In the genomic region with DNA sequence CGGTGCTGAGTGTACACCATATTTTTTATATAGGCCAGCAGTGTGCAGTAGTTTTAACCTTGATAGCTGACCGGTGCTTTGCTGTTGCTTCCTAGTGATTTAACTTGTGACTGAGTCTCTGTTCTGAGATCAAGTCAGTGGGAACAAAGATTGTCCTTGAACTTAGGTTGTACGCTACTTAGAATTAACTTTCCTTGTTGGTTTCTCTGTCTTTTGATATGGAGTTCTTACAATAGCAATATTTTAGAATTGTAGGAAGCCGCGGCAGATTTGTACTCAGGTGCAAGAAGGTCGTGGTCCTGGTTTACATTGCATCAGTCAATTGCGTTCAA, we compare ENCODE assay signal across 8 cellular contexts. TPM values are rescaled to one million over a fixed set of nuclear protein-coding genes. Genes with fewer than 3 reads are reported as not detected.
DNase-seq lines count a peak whose midpoint lies in the region; ATAC-seq, FAIRE-seq and TF ChIP-seq lines count a peak whose summit lies in the region.

No MANE protein-coding gene starts in this region.

- intact Hi-C loops in A673 (cut with micrococcal nuclease; ENCODE audit: unreplicated experiment): loop anchor here (5.0 kb wide), 1 partner anchor 55 kb away; the partner anchor contains the start of gene DDX50
- intact Hi-C loops in sciatic nerve (cut with DNase I): no loop called here

- H3K27ac ChIP-seq in A673 (ENCODE audit: low read depth, low read length, poor library complexity, severe bottlenecking) (peak overlapping the region; percentile 86), HL-60 (replicated peaks) (peak overlapping the region; percentile 93), mucosa of rectum (ENCODE audit: low read depth in 2 of 2, low read length in 2 of 2) (peak overlapping the region; percentile 90 to 95)

- peak overlapping the region; percentile 83 to 89 for H3K9ac ChIP-seq in mucosa of rectum (ENCODE audit: low read depth in 1 of 2, low read length in 2 of 2)

- ATAC-seq in sciatic nerve (no peak), HG02763 (IDR thresholded peaks at IDR 0.05; ENCODE audit: unreplicated experiment) (no peak)

- no peaks in the 10 kb centered on the region for H3K27me3 ChIP-seq in A673 (replicated peaks; ENCODE audit: insufficient read depth, low read depth, low read length, poor library complexity)
- no peaks in the 10 kb centered on the region for H3K27me3 ChIP-seq in HL-60 (ENCODE audit: insufficient read depth, poor library complexity, severe bottlenecking)
- H3K27me3 ChIP-seq in bronchial epithelial cell (ENCODE audit: control insufficient read depth, insufficient read depth, low read length): no peaks in the 10 kb centered on the region
- H3K27me3 ChIP-seq in mucosa of rectum (ENCODE audit: control insufficient read depth in 2 of 2, insufficient read depth in 2 of 2, low read length in 2 of 2): no peaks in the 10 kb centered on the region

- H3K9me3 ChIP-seq in A673 (ENCODE audit: low read depth, low read length, poor library complexity, severe bottlenecking): no peaks in the 10 kb centered on the region
- no peaks in the 10 kb centered on the region for H3K9me3 ChIP-seq in mucosa of rectum (ENCODE audit: control insufficient read depth in 2 of 2, low read length in 2 of 2)

- CTCF ChIA-PET in A673 (lab: Charles Lee): no interaction called here

- POLR2A ChIA-PET in A673 (lab: Charles Lee; ENCODE audit: low non-redundant PET): no interaction called here

- no peak for DNase-seq in A673 (ENCODE audit: low spot score)
- DNase-seq in HL-60 (ENCODE audit: low read depth in 1 of 2, low spot score in 1 of 2): no peak
- no peak for DNase-seq in bronchial epithelial cell (ENCODE audit: low read depth)
- DNase-seq in sciatic nerve (ENCODE audit: low spot score): no peak
- no peak for DNase-seq in retina
- no peak for DNase-seq in 8988T

- TF ChIP-seq CTCF in A673 (conservative IDR thresholded peaks at IDR 0.05; ENCODE audit: low read depth, low read length) (no peak), HL-60 (IDR thresholded peaks at IDR 0.05; ENCODE audit: insufficient read depth, low read length) (no peak), bronchial epithelial cell (IDR thresholded peaks at IDR 0.05; ENCODE audit: insufficient read depth, low read length, severe bottlenecking) (no peak)

- H3K4me3 ChIP-seq in A673 (ENCODE audit: low read depth, low read length, poor library complexity, severe bottlenecking) (peak overlapping the region; percentile 74), HL-60 (replicated peaks; ENCODE audit: insufficient read depth, low read length) (peak overlapping the region; percentile 96), bronchial epithelial cell (ENCODE audit: low read depth, low read length) (peak overlapping the region; percentile 100), mucosa of rectum (ENCODE audit: low read length in 2 of 2) (peak overlapping the region; percentile 98)

- peaks cover 33% of the 10 kb centered on the region for H3K36me3 ChIP-seq in A673 (ENCODE audit: insufficient read depth, low read length, poor library complexity, severe bottlenecking)
- H3K36me3 ChIP-seq in bronchial epithelial cell (ENCODE audit: control insufficient read depth, insufficient read depth, low read length): peaks cover 1% of the 10 kb centered on the region
- peaks cover 12 to 17% of the 10 kb centered on the region in 2 donors for H3K36me3 ChIP-seq in mucosa of rectum (ENCODE audit: control insufficient read depth in 2 of 2, insufficient read depth in 2 of 2, low read length in 2 of 2)

- no peak for FAIRE-seq in bronchial epithelial cell (lab: Jason Lieb, UNC)

- BruUV-seq in A673 (replicated peaks; lab: Mats Ljungman, UMichigan): no TSS peak

- H3K4me1 ChIP-seq in A673 (ENCODE audit: insufficient read depth, low read length, poor library complexity, severe bottlenecking) (no peaks in the 10 kb centered on the region), mucosa of rectum (ENCODE audit: control insufficient read depth in 2 of 2, insufficient read depth in 2 of 2, low read length in 2 of 2) (peaks cover 0 to 7% of the 10 kb centered on the region in 2 donors)

RNA-seq across cellular contexts. Expression of gene DDX21, which starts 1.3 kb away (rescaled TPM):
- total RNA-seq in A673 (2021) (154 and 188 TPM in 2 replicates), bronchial epithelial cell (148 and 193 TPM in 2 replicates), sciatic nerve (41.0 TPM)

RNA-seq across cellular contexts. Expression of gene KIFBP, which starts 31.4 kb away (rescaled TPM):
- 40.5 and 42.8 TPM in 2 replicates for total RNA-seq in A673 (2021)
- total RNA-seq in bronchial epithelial cell: 11.8 and 18.6 TPM in 2 replicates
- total RNA-seq in sciatic nerve: 30.4 TPM

RNA-seq across cellular contexts. Expression of gene DDX50, which starts 56.1 kb away (rescaled TPM):
- total RNA-seq in A673 (2021): 46.1 and 50.1 TPM in 2 replicates
- total RNA-seq in bronchial epithelial cell: 47.9 and 73.7 TPM in 2 replicates
- 41.3 TPM for total RNA-seq in sciatic nerve
